1 cellular context compared by ENCODE assay signal in genomic region chr3:42853056-42853455, GRCh38.
TF ChIP-seq lines count a peak whose summit lies in the region.

No MANE protein-coding gene starts in this region.

TF ChIP-seq in HEK293T, 16 proteins besides CTCF, POLR2A, EP300 and RAD21:
- TF ChIP-seq SP1 (IDR thresholded peaks at IDR 0.05) (no peak), FOXA1 (IDR thresholded peaks at IDR 0.05) (no peak), PKNOX1 (IDR thresholded peaks at IDR 0.05) (no peak), SUZ12 (IDR thresholded peaks at IDR 0.05) (no peak), FOXM1 (IDR thresholded peaks at IDR 0.05; ENCODE audit: borderline replicate concordance) (no peak), LEF1 (IDR thresholded peaks at IDR 0.05; ENCODE audit: borderline replicate concordance) (no peak), BHLHE40 (IDR thresholded peaks at IDR 0.05; ENCODE audit: borderline replicate concordance) (no peak), TARDBP (IDR thresholded peaks at IDR 0.05) (no peak), ARNT (IDR thresholded peaks at IDR 0.05) (no peak), ELF4 (IDR thresholded peaks at IDR 0.05) (no peak), L3MBTL2 (conservative IDR thresholded peaks at IDR 0.05) (no peak), NFRKB (IDR thresholded peaks at IDR 0.05) (no peak), ZNF384 (IDR thresholded peaks at IDR 0.05) (no peak), HDGF (IDR thresholded peaks at IDR 0.05; ENCODE audit: borderline replicate concordance) (no peak), CTBP1 (IDR thresholded peaks at IDR 0.05; ENCODE audit: borderline replicate concordance) (no peak)
